8 cellular contexts compared by ENCODE assay signal in the genomic region with DNA sequence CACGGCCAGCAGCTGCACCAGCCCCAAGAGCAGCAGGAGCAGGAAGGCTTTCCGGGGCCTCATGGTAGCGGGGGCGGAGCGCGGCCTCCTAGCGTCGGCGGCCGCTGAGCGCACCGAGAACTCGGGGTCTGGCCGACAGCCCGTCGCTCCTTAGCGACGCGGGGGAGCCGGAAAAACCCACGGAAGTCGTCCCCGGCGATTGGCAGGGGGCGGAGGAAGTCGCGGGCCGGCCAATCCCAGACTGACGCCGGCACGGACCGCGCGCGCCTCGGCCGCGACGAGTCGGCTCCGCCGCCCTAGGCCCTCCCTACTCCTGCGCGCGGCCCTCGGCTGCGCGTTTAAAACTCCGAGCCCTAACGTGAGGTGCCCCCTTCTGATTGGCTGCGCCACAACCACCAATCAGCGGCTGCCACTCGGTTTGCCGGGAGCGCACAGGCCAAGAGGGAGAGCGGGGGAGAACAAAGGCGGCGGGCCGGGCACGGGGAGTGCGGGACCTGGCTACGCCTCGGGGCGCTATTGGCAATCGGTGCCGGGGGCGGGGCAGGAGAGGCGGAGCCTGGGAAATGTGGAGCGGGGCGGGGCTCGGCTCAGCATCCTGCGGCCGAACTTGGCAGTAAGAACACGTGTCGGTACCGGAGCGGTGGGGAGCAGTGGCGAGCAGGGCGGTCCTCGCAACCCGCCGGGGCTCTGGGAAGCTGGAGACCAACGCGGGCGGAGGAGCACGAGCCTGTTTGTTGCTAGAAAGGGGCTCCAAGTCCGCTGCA. TPM values are rescaled to one million over a fixed set of nuclear protein-coding genes. Genes with fewer than 3 reads are reported as not detected.
DNase-seq lines count a peak whose midpoint lies in the region; ATAC-seq, FAIRE-seq and TF ChIP-seq lines count a peak whose summit lies in the region.

A gene with protein sequence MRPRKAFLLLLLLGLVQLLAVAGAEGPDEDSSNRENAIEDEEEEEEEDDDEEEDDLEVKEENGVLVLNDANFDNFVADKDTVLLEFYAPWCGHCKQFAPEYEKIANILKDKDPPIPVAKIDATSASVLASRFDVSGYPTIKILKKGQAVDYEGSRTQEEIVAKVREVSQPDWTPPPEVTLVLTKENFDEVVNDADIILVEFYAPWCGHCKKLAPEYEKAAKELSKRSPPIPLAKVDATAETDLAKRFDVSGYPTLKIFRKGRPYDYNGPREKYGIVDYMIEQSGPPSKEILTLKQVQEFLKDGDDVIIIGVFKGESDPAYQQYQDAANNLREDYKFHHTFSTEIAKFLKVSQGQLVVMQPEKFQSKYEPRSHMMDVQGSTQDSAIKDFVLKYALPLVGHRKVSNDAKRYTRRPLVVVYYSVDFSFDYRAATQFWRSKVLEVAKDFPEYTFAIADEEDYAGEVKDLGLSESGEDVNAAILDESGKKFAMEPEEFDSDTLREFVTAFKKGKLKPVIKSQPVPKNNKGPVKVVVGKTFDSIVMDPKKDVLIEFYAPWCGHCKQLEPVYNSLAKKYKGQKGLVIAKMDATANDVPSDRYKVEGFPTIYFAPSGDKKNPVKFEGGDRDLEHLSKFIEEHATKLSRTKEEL (minus strand): TSS at position 160 of the 764 bp plus-strand sequence. CDS start 97 bp downstream, at position 63.

- ATAC-seq in GM18520 (IDR thresholded peaks at IDR 0.05; ENCODE audit: unreplicated experiment): peak; percentile 93
- ATAC-seq in HG03064 (IDR thresholded peaks at IDR 0.05; ENCODE audit: low read depth, unreplicated experiment): peak; percentile 91
- ATAC-seq in body of pancreas: peak; percentile 94
- ATAC-seq in sciatic nerve: peak; percentile 99

- no peaks in the 10 kb centered on the region for H3K27me3 ChIP-seq in body of pancreas

- H3K27ac ChIP-seq in body of pancreas: peak within 1 kb of the TSS; percentile 93 to 99 (median 94)

- H3K9me3 ChIP-seq in body of pancreas: no peaks in the 10 kb centered on the region

- intact Hi-C loops in body of pancreas (cut with DNase I): no loop called here
- intact Hi-C loops in sciatic nerve (cut with DNase I): no loop called here

- peak; percentile 91 to 92 (median 92) for TF ChIP-seq POLR2A in body of pancreas (IDR thresholded peaks at IDR 0.05)

- H3K4me1 ChIP-seq in body of pancreas: peaks cover 38% of the 10 kb centered on the region

- H3K4me3 ChIP-seq in body of pancreas: peak within 1 kb of the TSS; percentile 51 to 87

- 1% methylated on average over 63 of the region's 87 CpGs; no CpG with 5 or more reads in 1 of the 2 donors for WGBS in body of pancreas, 2 donors

- DNase-seq in NCI-H2107 treated with DMSO at 0.1 percent for 48 hours (lab: John Stamatoyannopoulos, UW; ENCODE audit: unreplicated experiment): peak; percentile 97
- DNase-seq in body of pancreas: peak; percentile 99 to 100 (median 99)
- peak; percentile 95 for DNase-seq in iPS DF 19.7 (ENCODE audit: low read depth, low spot score)
- DNase-seq in sciatic nerve (ENCODE audit: low spot score): peak; percentile 100

- H3K36me3 ChIP-seq in body of pancreas (replicated peaks in 1 of 2; ENCODE audit: insufficient read depth in 1 of 2, low read depth in 2 of 2): no peaks in the 10 kb centered on the region

- FAIRE-seq in A204.1 (lab: Jason Lieb, UNC) (peak; percentile 98), TTC549 (lab: Jason Lieb, UNC) (peak; percentile 92)

- TF ChIP-seq CTCF in body of pancreas (IDR thresholded peaks at IDR 0.05): peak in 5 of 7 experiments; percentile 12 to 49 (median 43)

RNA-seq across cellular contexts. Expression of the gene that starts here (rescaled TPM):
- total RNA-seq in body of pancreas: 100 to 1,000 TPM in 1 of 2 donors, 10 to 100 TPM in 1; 80.4 to 140 TPM
- 61.5 TPM for total RNA-seq in sciatic nerve

Comparison
In these comparisons a context has a peak if more than half of its experiments do, and no peak if none do; other contexts are left out.
1. Peak in every context shown above with its lines: DNase-seq, ATAC-seq, H3K4me3 ChIP-seq and H3K27ac ChIP-seq.